ENCODE assay signal across 8 cellular contexts in genomic region chr11:65890324-65891179, GRCh38. TPM values are rescaled to one million over a fixed set of nuclear protein-coding genes. Genes with fewer than 3 reads are reported as not detected.
DNase-seq lines count a peak whose midpoint lies in the region; ATAC-seq, FAIRE-seq and TF ChIP-seq lines count a peak whose summit lies in the region.

TSS of gene CCDC85B (plus strand) at chr11:65890673. CDS start at chr11:65890784, 111 bp downstream.

- TF ChIP-seq CTCF in HepG2 (CRISPR knock-in tag; IDR thresholded peaks at IDR 0.05), result no peak

- TF ChIP-seq POLR2A in HepG2 (IDR thresholded peaks at IDR 0.05; ENCODE audit: insufficient read depth in 1 of 2, low read depth in 2 of 2, low read length in 2 of 2), result peak in 1 of 2 experiments; percentile 79; a peak in 2 of 4 replicates

- peak within 1 kb of the TSS; percentile 77 to 91 (median 87) for H3K4me3 ChIP-seq in HepG2 (replicated peaks in 1 of 3; ENCODE audit: insufficient read depth in 1 of 3, low read depth in 2 of 3, low read length in 3 of 3)

- no peak within 1 kb of the TSS for H2AFZ ChIP-seq in HepG2 (ENCODE audit: low read length)

- no peaks in the 10 kb centered on the region for H3K9me3 Mint-ChIP-seq in dendritic cell treated with granulocyte-macrophage colony-stimulating factor and Interleukin-4, amounts not matched to agents 40 ng/mL and 50 ng/mL, for 4 days

- no peaks in the 10 kb centered on the region for H3K9me3 ChIP-seq in HepG2 (ENCODE audit: low read length)

- 0% methylated on average over 3 of the region's 92 CpGs for WGBS in HepG2 (ENCODE audit: low lambda C conversion rate)

- DNase-seq in C1 segment of cervical spinal cord (lab: John Stamatoyannopoulos, UW) (peak; percentile 56 to 98 (median 94)), HK-2 (ENCODE audit: unreplicated experiment) (peak; percentile 92), NCI-H82 (lab: John Stamatoyannopoulos, UW) (peak; percentile 96), HepG2 (ENCODE audit: low spot score) (peak; percentile 84)
- DNase-seq in activated CD4-positive, alpha-beta T cell treated with anti-CD3 and anti-CD28 coated beads, Interleukin-2, amount 50 U/mL, for 4 hours, result peak; percentile 97 to 98
- peak; percentile 97 to 98 for DNase-seq in stimulated activated CD4-positive, alpha-beta T cell treated with anti-CD3 and anti-CD28 coated beads, Interleukin-2, amount 100 ng/mL, for 48 hours

- POLR2A ChIA-PET in HepG2 (lab: Yijun Ruan, JAX), result interaction anchor here (0.6 to 7.6 kb wide), 34 partner anchors 10 to 557 kb away, joined by 3 to 95 read pairs (median 4); partner anchors contain the start of genes BANF1, C11orf68, CFL1 and DPF2

- H3K4me1 Mint-ChIP-seq in dendritic cell treated with granulocyte-macrophage colony-stimulating factor and Interleukin-4, amounts not matched to agents 40 ng/mL and 50 ng/mL, for 4 days (ENCODE audit: low read depth), result peaks cover 79% of the 10 kb centered on the region

- intact Hi-C loops in dendritic cell treated with granulocyte-macrophage colony-stimulating factor and Interleukin-4, amounts not matched to agents 40 ng/mL and 50 ng/mL, for 4 days (cut with micrococcal nuclease), result no loop called here
- intact Hi-C loops in HepG2 (cut with micrococcal nuclease; ENCODE audit: unreplicated experiment), result loop anchor here (2.0 kb wide), 1 partner anchor 28 kb away; the partner anchor contains the start of genes C11orf68 and DRAP1

- H3K79me2 ChIP-seq in HepG2 (ENCODE audit: insufficient read depth, low read length), result peaks cover 8% of the 10 kb centered on the region

- H3K27ac ChIP-seq in HepG2 (ENCODE audit: extremely low read length, insufficient read depth, low read length), result peak within 1 kb of the TSS; percentile 77

- peak; percentile 66 for FAIRE-seq in HepG2 (lab: Jason Lieb, UNC)

- H3K9ac ChIP-seq in HepG2 (ENCODE audit: insufficient read depth, low read depth, low read length), result peak within 1 kb of the TSS; percentile 90

- CTCF ChIA-PET in HepG2 (lab: Yijun Ruan, JAX; ENCODE audit: low intra/inter-chr PET ratio, low total read pairs), result interaction anchor here (6.9 kb wide), 1 partner anchor 99 kb away, joined by 63 read pairs; no protein-coding TSS in a partner anchor

- no peaks in the 10 kb centered on the region; a peak in 1 of 5 replicates for H3K27me3 ChIP-seq in HepG2 (ENCODE audit: control insufficient read depth in 1 of 2, insufficient read depth in 2 of 2, low read length in 2 of 2)

- peak; percentile 48 for ATAC-seq in GM19395 (IDR thresholded peaks at IDR 0.05; ENCODE audit: unreplicated experiment)
- peak; percentile 67 for ATAC-seq in HepG2

- peak within 1 kb of the TSS; percentile 99 for H3K4me2 ChIP-seq in HepG2 (ENCODE audit: low read depth, low read length)

- peak within 1 kb of the TSS; percentile 98 for H3K4me3 Mint-ChIP-seq in dendritic cell treated with granulocyte-macrophage colony-stimulating factor and Interleukin-4, amounts not matched to agents 40 ng/mL and 50 ng/mL, for 4 days

- no peak for TF ChIP-seq RAD21 in HepG2 (CRISPR knock-in tag; IDR thresholded peaks at IDR 0.05)

- in situ Hi-C loops in HepG2 (cut with HindIII; ENCODE audit: extremely low pct_ligation_motif_present, low pct_unique_long_range_greater_than_20kb), result no loop called here

- H3K4me1 ChIP-seq in HepG2 (ENCODE audit: insufficient read depth, low read length), result peaks cover 68% of the 10 kb centered on the region

- peak within 1 kb of the TSS; percentile 99 for H3K27ac Mint-ChIP-seq in dendritic cell treated with granulocyte-macrophage colony-stimulating factor and Interleukin-4, amounts not matched to agents 40 ng/mL and 50 ng/mL, for 4 days

- peaks cover 1 to 8% of the 10 kb centered on the region in 2 experiments; a peak in 2 of 5 replicates for H3K36me3 ChIP-seq in HepG2 (replicated peaks in 1 of 2; ENCODE audit: control insufficient read depth in 1 of 2, insufficient read depth in 2 of 2, low read length in 2 of 2)

- no peaks in the 10 kb centered on the region for H3K27me3 Mint-ChIP-seq in dendritic cell treated with granulocyte-macrophage colony-stimulating factor and Interleukin-4, amounts not matched to agents 40 ng/mL and 50 ng/mL, for 4 days

- H4K20me1 ChIP-seq in HepG2 (ENCODE audit: insufficient read depth, low read length), result no peaks in the 10 kb centered on the region

- H3K36me3 Mint-ChIP-seq in dendritic cell treated with granulocyte-macrophage colony-stimulating factor and Interleukin-4, amounts not matched to agents 40 ng/mL and 50 ng/mL, for 4 days (ENCODE audit: low read depth), result peaks cover 48% of the 10 kb centered on the region

- TF ChIP-seq EP300 in HepG2 (IDR thresholded peaks at IDR 0.05; ENCODE audit: low read depth in 2 of 2, low read length in 2 of 2) (no peak; a peak in 1 of 4 replicates), HepG2 (CRISPR knock-in tag; IDR thresholded peaks at IDR 0.05; ENCODE audit: borderline replicate concordance) (no peak)

- BruUV-seq in HepG2 (replicated peaks; lab: Mats Ljungman, UMichigan), result no TSS peak

TF ChIP-seq in HepG2, 621 proteins besides CTCF, POLR2A, EP300 and RAD21 (continues in another document):
- TF ChIP-seq ZNF468 (CRISPR knock-in tag; IDR thresholded peaks at IDR 0.05), result no peak
- TF ChIP-seq GATAD1 (CRISPR knock-in tag; IDR thresholded peaks at IDR 0.05), result no peak
- TF ChIP-seq, protein P1, sequence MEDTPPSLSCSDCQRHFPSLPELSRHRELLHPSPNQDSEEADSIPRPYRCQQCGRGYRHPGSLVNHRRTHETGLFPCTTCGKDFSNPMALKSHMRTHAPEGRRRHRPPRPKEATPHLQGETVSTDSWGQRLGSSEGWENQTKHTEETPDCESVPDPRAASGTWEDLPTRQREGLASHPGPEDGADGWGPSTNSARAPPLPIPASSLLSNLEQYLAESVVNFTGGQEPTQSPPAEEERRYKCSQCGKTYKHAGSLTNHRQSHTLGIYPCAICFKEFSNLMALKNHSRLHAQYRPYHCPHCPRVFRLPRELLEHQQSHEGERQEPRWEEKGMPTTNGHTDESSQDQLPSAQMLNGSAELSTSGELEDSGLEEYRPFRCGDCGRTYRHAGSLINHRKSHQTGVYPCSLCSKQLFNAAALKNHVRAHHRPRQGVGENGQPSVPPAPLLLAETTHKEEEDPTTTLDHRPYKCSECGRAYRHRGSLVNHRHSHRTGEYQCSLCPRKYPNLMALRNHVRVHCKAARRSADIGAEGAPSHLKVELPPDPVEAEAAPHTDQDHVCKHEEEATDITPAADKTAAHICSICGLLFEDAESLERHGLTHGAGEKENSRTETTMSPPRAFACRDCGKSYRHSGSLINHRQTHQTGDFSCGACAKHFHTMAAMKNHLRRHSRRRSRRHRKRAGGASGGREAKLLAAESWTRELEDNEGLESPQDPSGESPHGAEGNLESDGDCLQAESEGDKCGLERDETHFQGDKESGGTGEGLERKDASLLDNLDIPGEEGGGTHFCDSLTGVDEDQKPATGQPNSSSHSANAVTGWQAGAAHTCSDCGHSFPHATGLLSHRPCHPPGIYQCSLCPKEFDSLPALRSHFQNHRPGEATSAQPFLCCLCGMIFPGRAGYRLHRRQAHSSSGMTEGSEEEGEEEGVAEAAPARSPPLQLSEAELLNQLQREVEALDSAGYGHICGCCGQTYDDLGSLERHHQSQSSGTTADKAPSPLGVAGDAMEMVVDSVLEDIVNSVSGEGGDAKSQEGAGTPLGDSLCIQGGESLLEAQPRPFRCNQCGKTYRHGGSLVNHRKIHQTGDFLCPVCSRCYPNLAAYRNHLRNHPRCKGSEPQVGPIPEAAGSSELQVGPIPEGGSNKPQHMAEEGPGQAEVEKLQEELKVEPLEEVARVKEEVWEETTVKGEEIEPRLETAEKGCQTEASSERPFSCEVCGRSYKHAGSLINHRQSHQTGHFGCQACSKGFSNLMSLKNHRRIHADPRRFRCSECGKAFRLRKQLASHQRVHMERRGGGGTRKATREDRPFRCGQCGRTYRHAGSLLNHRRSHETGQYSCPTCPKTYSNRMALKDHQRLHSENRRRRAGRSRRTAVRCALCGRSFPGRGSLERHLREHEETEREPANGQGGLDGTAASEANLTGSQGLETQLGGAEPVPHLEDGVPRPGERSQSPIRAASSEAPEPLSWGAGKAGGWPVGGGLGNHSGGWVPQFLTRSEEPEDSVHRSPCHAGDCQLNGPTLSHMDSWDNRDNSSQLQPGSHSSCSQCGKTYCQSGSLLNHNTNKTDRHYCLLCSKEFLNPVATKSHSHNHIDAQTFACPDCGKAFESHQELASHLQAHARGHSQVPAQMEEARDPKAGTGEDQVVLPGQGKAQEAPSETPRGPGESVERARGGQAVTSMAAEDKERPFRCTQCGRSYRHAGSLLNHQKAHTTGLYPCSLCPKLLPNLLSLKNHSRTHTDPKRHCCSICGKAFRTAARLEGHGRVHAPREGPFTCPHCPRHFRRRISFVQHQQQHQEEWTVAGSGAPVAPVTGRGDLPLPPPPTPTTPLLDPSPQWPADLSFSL (CRISPR knock-in tag; IDR thresholded peaks at IDR 0.05), result no peak
- no peak for TF ChIP-seq RBM39 (IDR thresholded peaks at IDR 0.05; ENCODE audit: low read depth, low read length, poor library complexity, severe bottlenecking)
- no peak for TF ChIP-seq ZFP1 (CRISPR knock-in tag; IDR thresholded peaks at IDR 0.05)
- no peak for TF ChIP-seq HNRNPH1 (optimal IDR thresholded peaks at IDR 0.05; ENCODE audit: low read depth, low read length)
- TF ChIP-seq RBAK (CRISPR knock-in tag; IDR thresholded peaks at IDR 0.05), result no peak

RNA-seq across cellular contexts. Expression of gene CCDC85B, which starts in this region (rescaled TPM):
- 15.7 and 19.5 TPM in 2 replicates for total RNA-seq in HepG2 (2016; rRNA removed; fragmentation: Illumina TruSeq; extraction: Trizol)
- total RNA-seq in HepG2 (2016; cell fraction: cytosol; rRNA removed; fragmentation: Illumina TruSeq; extraction: Trizol; ENCODE audit: low read depth), result 22.9 and 27.3 TPM in 2 replicates
- total RNA-seq in HepG2 (2016; cell fraction: insoluble cytoplasmic fraction; rRNA removed; fragmentation: Illumina TruSeq; extraction: Trizol), result 14.5 and 18.4 TPM in 2 replicates
- total RNA-seq in HepG2 (2016; cell fraction: membrane; rRNA removed; fragmentation: Illumina TruSeq; extraction: Trizol), result 26.1 and 34.5 TPM in 2 replicates
- total RNA-seq in HepG2 (2016; cell fraction: nucleus; rRNA removed; fragmentation: Illumina TruSeq; extraction: Trizol), result 7.5 and 8.0 TPM in 2 replicates
- polyA plus RNA-seq in HepG2 (2011; rRNA removed), result 8.2 and 11.4 TPM in 2 replicates
- 17.2 and 32.9 TPM in 2 replicates for polyA plus RNA-seq in HepG2 (2011; cell fraction: cytosol; rRNA removed)
- 8.9 and 11.3 TPM in 2 replicates for polyA plus RNA-seq in HepG2 (2011; cell fraction: nucleus; rRNA removed)
- 12.6 and 14.2 TPM in 2 replicates for polyA plus RNA-seq in HepG2 (2012)
- polyA plus RNA-seq in HepG2 (2016; cell fraction: cytosol; fragmentation: Illumina TruSeq; extraction: Trizol; ENCODE audit: low read depth), result 40.1 and 40.5 TPM in 2 replicates
- polyA plus RNA-seq in HepG2 (2016; cell fraction: insoluble cytoplasmic fraction; fragmentation: Illumina TruSeq; extraction: Trizol; ENCODE audit: low read depth), result 21.1 and 23.0 TPM in 2 replicates
- polyA plus RNA-seq in HepG2 (2016; cell fraction: membrane; fragmentation: Illumina TruSeq; extraction: Trizol; ENCODE audit: low read depth), result 35.5 and 37.3 TPM in 2 replicates
- 15.1 and 21.9 TPM in 2 replicates for polyA plus RNA-seq in HepG2 (2016; cell fraction: nucleus; fragmentation: Illumina TruSeq; extraction: Trizol; ENCODE audit: insufficient read depth, low read depth)
- 5.6 and 5.8 TPM in 2 replicates for polyA minus RNA-seq in HepG2 (2011; rRNA and poly(A)+ RNA removed; ENCODE audit: low replicate concordance)
- 8.2 and 10.7 TPM in 2 replicates for polyA minus RNA-seq in HepG2 (2011; cell fraction: cytosol; rRNA and poly(A)+ RNA removed)
- polyA minus RNA-seq in HepG2 (2011; cell fraction: nucleus; rRNA and poly(A)+ RNA removed), result 1.9 and 4.5 TPM in 2 replicates

Comparison
In these comparisons a context has a peak if more than half of its experiments do, and no peak if none do; other contexts are left out.
1. Peak in every context shown above with its lines: DNase-seq, ATAC-seq, H3K4me3 ChIP-seq and H3K27ac ChIP-seq.